In genomic region chr20:52306477-52306876, GRCh38 we compare ENCODE assay signal across 23 cellular contexts.
"Had no signal": no experiment of that assay in that cellular context is flagged by ENCODE, and none has a peak within 500 bp of the region (broad histone marks: within the 10 kb centered on the region; RNA-seq: fewer than 3 reads in every experiment).

No MANE protein-coding gene starts in this region.

- H3K36me3 Mint-ChIP-seq: memory B cell; natural killer cell; stimulated activated effector memory CD8-positive, alpha-beta T cell treated with anti-CD3 and anti-CD28 coated beads, Interleukin-12 subunit alpha, Interleukin-12 subunit beta, amount 100 ng/mL, for 72 hours had no signal

- H3K27ac Mint-ChIP-seq: memory B cell, natural killer cell had no signal

- H3K27ac ChIP-seq: esophagus muscularis mucosa, foreskin keratinocyte, gastroesophageal sphincter, heart left ventricle, hepatocyte, ovary, psoas muscle, sigmoid colon, stomach, thyroid gland, vagina had no signal

- H3K4me1 ChIP-seq: esophagus muscularis mucosa, foreskin keratinocyte, gastroesophageal sphincter, psoas muscle, sigmoid colon, stomach, thyroid gland, vagina had no signal

- H3K36me3 ChIP-seq: esophagus muscularis mucosa, gastroesophageal sphincter, heart left ventricle, ovary, sigmoid colon, stomach, thyroid gland, vagina had no signal

- H3K9me3 Mint-ChIP-seq: memory B cell; natural killer cell; stimulated activated effector memory CD8-positive, alpha-beta T cell treated with anti-CD3 and anti-CD28 coated beads, Interleukin-12 subunit alpha, Interleukin-12 subunit beta, amount 100 ng/mL, for 72 hours had no signal

- H3K4me3 ChIP-seq: esophagus muscularis mucosa, gastroesophageal sphincter, heart left ventricle, hepatocyte, lung, ovary, psoas muscle, sigmoid colon, stomach, thyroid gland, vagina had no signal

- ATAC-seq: foreskin keratinocyte, gastroesophageal sphincter, heart left ventricle, left lobe of liver, natural killer cell, psoas muscle, right cardiac atrium had no signal

- DNase-seq: effector memory CD4-positive, alpha-beta T cell; foreskin keratinocyte; heart left ventricle; kidney; natural killer cell; occipital lobe; ovary; posterior cingulate gyrus; psoas muscle; right cardiac atrium; sigmoid colon; stimulated activated naive CD4-positive, alpha-beta T cell treated with Interleukin-2 at 50 U/mL for 16 hours; stomach; thyroid gland; trophoblast cell had no signal

- H3K4me3 Mint-ChIP-seq: memory B cell; natural killer cell; stimulated activated effector memory CD8-positive, alpha-beta T cell treated with anti-CD3 and anti-CD28 coated beads, Interleukin-12 subunit alpha, Interleukin-12 subunit beta, amount 100 ng/mL, for 72 hours had no signal

- H3K4me1 Mint-ChIP-seq: memory B cell, natural killer cell had no signal

- H3K9me3 ChIP-seq: esophagus muscularis mucosa, gastroesophageal sphincter, heart left ventricle, ovary, psoas muscle, sigmoid colon, stomach, thyroid gland, vagina had no signal

- H3K27me3 ChIP-seq: foreskin keratinocyte, hepatocyte, ovary, sigmoid colon, stomach, thyroid gland, vagina had no signal
